Comparison of ENCODE assay signal across 8 cellular contexts in genomic region chr1:12407050-12407961, GRCh38.
DNase-seq lines count a peak whose midpoint lies in the region; ATAC-seq and TF ChIP-seq lines count a peak whose summit lies in the region.

No MANE protein-coding gene starts in this region.

- no peaks in the 10 kb centered on the region for H3K27me3 Mint-ChIP-seq in immature natural killer cell (ENCODE audit: low read depth in 3 of 3)

- ATAC-seq in HG03565 (IDR thresholded peaks at IDR 0.05; ENCODE audit: unreplicated experiment) (no peak), HG03108 (IDR thresholded peaks at IDR 0.05; ENCODE audit: unreplicated experiment) (no peak)

- peak in 4 of 7 experiments; percentile 14 to 26 (median 23) for TF ChIP-seq CTCF in stomach (IDR thresholded peaks at IDR 0.05)

- DNase-seq in stimulated activated CD4-positive, alpha-beta T cell treated with anti-CD3 and anti-CD28 coated beads, Interleukin-4, amount 100 ng/mL, for 24 hours, result peak; percentile 11
- DNase-seq in stimulated activated CD4-positive, alpha-beta T cell treated with anti-CD3 and anti-CD28 coated beads, Interleukin-2, amount 100 ng/mL, for 24 hours, result no peak
- DNase-seq in immature natural killer cell (peak; percentile 30 to 49 (median 38)), stomach (no peak), NAMALWA (ENCODE audit: low spot score) (no peak)

- peaks cover 0 to 9% (median 2%) of the 10 kb centered on the region in 6 donors for H3K9me3 Mint-ChIP-seq in immature natural killer cell

- peaks cover 38 to 65% (median 52%) of the 10 kb centered on the region in 4 donors for H3K4me1 ChIP-seq in stomach

- WGBS in stomach, 5 donors, result 36 to 42% (median 38%) methylated on average over 8 of the region's 8 CpGs

- peaks cover 0 to 5% (median 0%) of the 10 kb centered on the region in 4 donors for H3K9me3 ChIP-seq in stomach

- intact Hi-C loops in stomach (cut with DNase I; ENCODE audit: low total_unique reads), result no loop called here

- peak overlapping the region; percentile 24 for H3K27ac ChIP-seq in angular gyrus (ENCODE audit: low read depth, low read length)
- H3K27ac ChIP-seq in stomach, result peak overlapping the region in 4 of 5 donors; percentile 42 to 78 (median 70)

- H3K27me3 ChIP-seq in stomach, result no peaks in the 10 kb centered on the region

- no peak overlapping the region for H3K4me3 ChIP-seq in stomach

- H3K4me3 Mint-ChIP-seq in immature natural killer cell, result no peak overlapping the region

- H3K4me1 Mint-ChIP-seq in immature natural killer cell, result peaks cover 6 to 16% of the 10 kb centered on the region in 2 donors

- peaks cover 36 to 55% (median 45%) of the 10 kb centered on the region in 3 donors for H3K36me3 Mint-ChIP-seq in immature natural killer cell

- no peak for TF ChIP-seq EP300 in stomach (IDR thresholded peaks at IDR 0.05)

- peak overlapping the region in 4 of 6 donors; percentile 27 to 58 (median 46) for H3K27ac Mint-ChIP-seq in immature natural killer cell

- peaks cover 20 to 41% (median 31%) of the 10 kb centered on the region in 4 donors for H3K36me3 ChIP-seq in stomach

- no peak for TF ChIP-seq POLR2A in stomach (IDR thresholded peaks at IDR 0.05)

Comparison
In these comparisons a context has a peak if more than half of its experiments do, and no peak if none do; other contexts are left out.
1. DNase-seq: peak in stimulated activated CD4-positive, alpha-beta T cell treated with anti-CD3 and anti-CD28 coated beads, Interleukin-4, amount 100 ng/mL, for 24 hours (single experiment) and immature natural killer cell (3 of 3); none in stimulated activated CD4-positive, alpha-beta T cell treated with anti-CD3 and anti-CD28 coated beads, Interleukin-2, amount 100 ng/mL, for 24 hours (0 of 2), stomach (single experiment) and NAMALWA (single experiment).